8 cellular contexts compared by ENCODE assay signal in genomic region chr4:39978378-39978775, GRCh38. TPM values are rescaled to one million over a fixed set of nuclear protein-coding genes. Genes with fewer than 3 reads are reported as not detected.
DNase-seq lines count a peak whose midpoint lies in the region; ATAC-seq and TF ChIP-seq lines count a peak whose summit lies in the region.

No MANE protein-coding gene starts in this region.

- DNase-seq in choroid plexus epithelial cell (ENCODE audit: low read depth) (no peak), naive B cell (no peak), NCI-H146 (lab: John Stamatoyannopoulos, UW) (no peak), NOMO-1 treated with DMSO at 0.1 percent for 48 hours (lab: John Stamatoyannopoulos, UW; ENCODE audit: unreplicated experiment) (no peak)

- ATAC-seq in naive B cell (ENCODE audit: low read depth in 2 of 2) (no peak), GM19023 (IDR thresholded peaks at IDR 0.05; ENCODE audit: unreplicated experiment) (no peak), HG03196 (IDR thresholded peaks at IDR 0.05; ENCODE audit: unreplicated experiment) (no peak)

- peaks cover 8% of the 10 kb centered on the region; the same call in 1 of the 2 replicates for H3K36me3 ChIP-seq in ACC112 (ENCODE audit: insufficient read depth, low read length)
- H3K36me3 ChIP-seq in KMS-11 (ENCODE audit: insufficient read depth): no peaks in the 10 kb centered on the region

- H3K4me3 ChIP-seq in ACC112 (ENCODE audit: low read depth, low read length) (peak overlapping the region; percentile 91), KMS-11 (IDR thresholded peaks at IDR 0.05; ENCODE audit: insufficient read depth, low read depth, low read length) (no peak overlapping the region), choroid plexus epithelial cell (ENCODE audit: low read depth, low read length) (peak overlapping the region; percentile 89)

- TF ChIP-seq CTCF in KMS-11 (conservative IDR thresholded peaks at IDR 0.05; ENCODE audit: low read depth, low read length) (no peak), choroid plexus epithelial cell (conservative IDR thresholded peaks at IDR 0.05; ENCODE audit: low read depth, low read length) (no peak)

- H3K4me2 ChIP-seq in KMS-11: no peak overlapping the region

- no peaks in the 10 kb centered on the region for H4K20me1 ChIP-seq in KMS-11 (ENCODE audit: insufficient read depth)

- no peaks in the 10 kb centered on the region for H3K36me3 Mint-ChIP-seq in naive B cell

- peak overlapping the region; percentile 82 to 94 (median 90) for H3K4me3 Mint-ChIP-seq in naive B cell

- no peaks in the 10 kb centered on the region for H3K27me3 ChIP-seq in ACC112 (ENCODE audit: insufficient read depth, low read length)
- H3K27me3 ChIP-seq in KMS-11 (ENCODE audit: insufficient read depth, low read depth): no peaks in the 10 kb centered on the region

- H2AFZ ChIP-seq in ACC112 (ENCODE audit: low read length, unreplicated experiment): peak overlapping the region; percentile 88
- peak overlapping the region; percentile 93 for H2AFZ ChIP-seq in KMS-11 (ENCODE audit: low read depth)

- H3K27ac ChIP-seq in ACC112 (ENCODE audit: low read depth, low read length) (peak overlapping the region; percentile 80), KMS-11 (peak overlapping the region; percentile 55)

- no peaks in the 10 kb centered on the region for H3K27me3 Mint-ChIP-seq in naive B cell

- H3K79me2 ChIP-seq in ACC112 (ENCODE audit: control insufficient read depth, insufficient read depth, low read length, unreplicated experiment) (peaks cover 40% of the 10 kb centered on the region), KMS-11 (ENCODE audit: insufficient read depth, low read depth) (peaks cover 38% of the 10 kb centered on the region)

- peak overlapping the region; percentile 22; the same call in 1 of the 2 replicates for H3K9ac ChIP-seq in KMS-11

- H3K9me3 Mint-ChIP-seq in naive B cell: no peaks in the 10 kb centered on the region

- peaks cover 16 to 23% (median 22%) of the 10 kb centered on the region in 3 donors for H3K4me1 Mint-ChIP-seq in naive B cell

- peak overlapping the region; percentile 87 to 97 (median 94) for H3K27ac Mint-ChIP-seq in naive B cell

- H3K4me1 ChIP-seq in ACC112 (ENCODE audit: control insufficient read depth, insufficient read depth, low read length, unreplicated experiment) (peaks cover 10% of the 10 kb centered on the region), KMS-11 (ENCODE audit: low read depth, poor library complexity, severe bottlenecking) (peaks cover 20% of the 10 kb centered on the region)

RNA-seq across cellular contexts. Expression of gene PDS5A, which starts 0.7 kb away (rescaled TPM):
- 10 to 100 TPM; 34.6 to 58.1 (median 41.0) TPM for polyA plus RNA-seq in naive B cell (ENCODE audit: low read depth in 6 of 6)
